18 cellular contexts compared by ENCODE assay signal in the genomic region with DNA sequence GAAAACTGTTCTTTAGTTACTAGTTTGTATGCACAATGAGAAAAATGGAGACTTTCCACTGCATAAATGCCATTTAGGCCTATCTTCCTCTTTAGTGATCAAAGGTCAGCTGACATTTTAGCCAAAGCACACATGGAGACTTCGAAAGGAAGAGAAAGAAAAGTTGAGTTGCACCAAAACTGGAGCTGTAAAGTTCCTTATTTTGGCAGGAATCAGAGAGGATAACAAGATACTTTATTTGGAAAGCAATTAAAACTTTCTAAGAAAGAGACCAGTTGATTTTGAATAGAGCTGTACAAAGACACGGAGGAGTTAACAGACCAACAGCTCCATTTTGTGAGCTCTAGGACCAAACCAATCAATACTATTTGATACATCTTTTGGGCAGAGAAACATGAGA. TPM values are rescaled to one million over a fixed set of nuclear protein-coding genes. Genes with fewer than 3 reads are reported as not detected.
DNase-seq lines count a peak whose midpoint lies in the region; ATAC-seq and TF ChIP-seq lines count a peak whose summit lies in the region.
"Had no signal": no experiment of that assay in that cellular context is flagged by ENCODE, and none has a peak within 500 bp of the region (broad histone marks: within the 10 kb centered on the region; RNA-seq: fewer than 3 reads in every experiment).

No MANE protein-coding gene starts in this region.

- intact Hi-C loops in CD14-positive monocyte (cut with micrococcal nuclease): no loop called here

- H3K79me2 ChIP-seq in hepatocyte: peaks cover 15% of the 10 kb centered on the region

- H4K20me1 ChIP-seq in hepatocyte (ENCODE audit: insufficient read depth, poor library complexity, severe bottlenecking): no peaks in the 10 kb centered on the region

- no peak for TF ChIP-seq CTCF in CD14-positive monocyte (IDR thresholded peaks at IDR 0.05)
- no peak for TF ChIP-seq CTCF in hepatocyte (IDR thresholded peaks at IDR 0.05; ENCODE audit: poor library complexity)
- no peak for TF ChIP-seq CTCF in neutrophil (IDR thresholded peaks at IDR 0.05)

- ATAC-seq in GM19467 (IDR thresholded peaks at IDR 0.05; ENCODE audit: unreplicated experiment): no peak
- no peak for ATAC-seq in natural killer cell treated with Interleukin-12 subunit alpha and Interleukin-12 subunit beta and Interleukin-15 and Interleukin-18, amount 100 ng/mL, for 72 hours
- no peak for ATAC-seq in activated CD4-positive, CD25-positive, alpha-beta regulatory T cell treated with anti-CD3 and anti-CD28 coated beads, Interleukin-2, amount 50 U/mL, for 24 hours
- ATAC-seq: CD8-positive, alpha-beta T cell had no signal

- H2AFZ ChIP-seq in hepatocyte: no peak overlapping the region

- H3K27ac ChIP-seq in hepatocyte: peak overlapping the region; percentile 4
- H3K27ac ChIP-seq in neutrophil: peak overlapping the region; percentile 68
- H3K27ac ChIP-seq: SK-N-MC had no signal

- H3K36me3 Mint-ChIP-seq in CD14-positive monocyte: peaks cover 6 to 15% of the 10 kb centered on the region in 2 donors
- peaks cover 10% of the 10 kb centered on the region for H3K36me3 Mint-ChIP-seq in natural killer cell treated with Interleukin-12 subunit alpha and Interleukin-12 subunit beta and Interleukin-15 and Interleukin-18, amount 100 ng/mL, for 72 hours

- no peaks in the 10 kb centered on the region for H3K27me3 Mint-ChIP-seq in CD14-positive monocyte (ENCODE audit: low read depth in 3 of 3)
- H3K27me3 Mint-ChIP-seq in natural killer cell treated with Interleukin-12 subunit alpha and Interleukin-12 subunit beta and Interleukin-15 and Interleukin-18, amount 100 ng/mL, for 72 hours: no peaks in the 10 kb centered on the region

- H3K4me3 Mint-ChIP-seq in CD14-positive monocyte: no peak overlapping the region
- H3K4me3 Mint-ChIP-seq in natural killer cell treated with Interleukin-12 subunit alpha and Interleukin-12 subunit beta and Interleukin-15 and Interleukin-18, amount 100 ng/mL, for 72 hours: no peak overlapping the region
- H3K4me3 Mint-ChIP-seq: CD8-positive, alpha-beta T cell; HFFc6 had no signal

- no peaks in the 10 kb centered on the region for H3K9me3 ChIP-seq in hepatocyte (ENCODE audit: low read depth)
- H3K9me3 ChIP-seq in neutrophil: no peaks in the 10 kb centered on the region

- no peak for DNase-seq in CD14-positive monocyte (ENCODE audit: low spot score)
- DNase-seq in MV-4-11 (lab: John Stamatoyannopoulos, UW): peak; percentile 59
- DNase-seq in hepatocyte (ENCODE audit: low spot score): no peak
- no peak for DNase-seq in natural killer cell treated with Interleukin-12 subunit alpha and Interleukin-12 subunit beta and Interleukin-15 and Interleukin-18, amount 100 ng/mL, for 72 hours (ENCODE audit: low spot score)
- DNase-seq: CD8-positive, alpha-beta T cell; DMS79 treated with DMSO at 0.1 percent for 48 hours; H7; HFFc6; MM.1S; NCI-H1694 treated with DMSO at 0.1 percent for 48 hours; NCI-H510A; NCI-H748 treated with DMSO at 0.1 percent for 48 hours; NK-92 treated with Interleukin-12 subunit alpha and Interleukin-12 subunit beta, amount 100 ng/mL, for 24 hours; SHP77 had no signal

- WGBS in hepatocyte (ENCODE audit: low lambda C conversion rate, missing lambda C conversion rate): 46% methylated on average over 2 of the region's 2 CpGs

- H3K27ac Mint-ChIP-seq in CD14-positive monocyte: peak overlapping the region in 4 of 7 donors; percentile 5 to 88 (median 54)
- peak overlapping the region in 1 of 2 donors; percentile 7 for H3K27ac Mint-ChIP-seq in natural killer cell treated with Interleukin-12 subunit alpha and Interleukin-12 subunit beta and Interleukin-15 and Interleukin-18, amount 100 ng/mL, for 72 hours
- H3K27ac Mint-ChIP-seq: CD8-positive, alpha-beta T cell; HFFc6 had no signal

- no peak overlapping the region for H3K4me2 ChIP-seq in hepatocyte

- peaks cover 0 to 3% (median 0%) of the 10 kb centered on the region in 7 donors for H3K9me3 Mint-ChIP-seq in CD14-positive monocyte
- no peaks in the 10 kb centered on the region for H3K9me3 Mint-ChIP-seq in natural killer cell treated with Interleukin-12 subunit alpha and Interleukin-12 subunit beta and Interleukin-15 and Interleukin-18, amount 100 ng/mL, for 72 hours
- H3K9me3 Mint-ChIP-seq: CD8-positive, alpha-beta T cell; HFFc6 had no signal

- H3K4me1 ChIP-seq in hepatocyte (ENCODE audit: insufficient read depth) (peaks cover 6% of the 10 kb centered on the region), neutrophil (ENCODE audit: control insufficient read depth in 1 of 2, insufficient read depth in 1 of 2, low read depth in 1 of 2, low read length in 1 of 2) (peaks cover 15 to 23% of the 10 kb centered on the region in 2 experiments)

- H3K9me2 ChIP-seq in hepatocyte (replicated peaks; ENCODE audit: insufficient read depth): no peaks in the 10 kb centered on the region

- no peaks in the 10 kb centered on the region for H3K36me3 ChIP-seq in hepatocyte (replicated peaks; ENCODE audit: insufficient read depth, low read depth)
- peaks cover 13% of the 10 kb centered on the region for H3K36me3 ChIP-seq in neutrophil

- H3K4me1 Mint-ChIP-seq in CD14-positive monocyte: peaks cover 31% of the 10 kb centered on the region
- peaks cover 9 to 10% of the 10 kb centered on the region in 2 donors for H3K4me1 Mint-ChIP-seq in natural killer cell treated with Interleukin-12 subunit alpha and Interleukin-12 subunit beta and Interleukin-15 and Interleukin-18, amount 100 ng/mL, for 72 hours (ENCODE audit: low read depth in 2 of 2)

- no peaks in the 10 kb centered on the region for H3K27me3 ChIP-seq in hepatocyte
- H3K27me3 ChIP-seq in neutrophil: no peaks in the 10 kb centered on the region

- H3K4me3 ChIP-seq in hepatocyte: no peak overlapping the region
- no peak overlapping the region for H3K4me3 ChIP-seq in neutrophil (ENCODE audit: low read depth in 1 of 2, low read length in 1 of 2)
- H3K4me3 ChIP-seq: SK-N-MC had no signal

RNA-seq across cellular contexts. Expression of gene ENTPD7, which starts 14.2 kb away (rescaled TPM):
- polyA plus RNA-seq in CD14-positive monocyte (1 to 10 TPM; 2.2 to 2.9 TPM), hepatocyte (10.0 and 18.6 TPM in 2 replicates)
- 51.6 and 53.3 TPM in 2 replicates for total RNA-seq in hepatocyte
- 10 to 100 TPM in 1 of 2 donors, 1 to 10 TPM in 1; 9.0 to 10.9 TPM for total RNA-seq in natural killer cell treated with Interleukin-12 subunit alpha and Interleukin-12 subunit beta and Interleukin-15 and Interleukin-18, amount 100 ng/mL, for 72 hours

RNA-seq across cellular contexts. Expression of gene SLC25A28, which starts 53.3 kb away (rescaled TPM):
- 10 to 100 TPM; 15.4 to 15.5 TPM for polyA plus RNA-seq in CD14-positive monocyte
- total RNA-seq in hepatocyte: 15.8 and 23.8 TPM in 2 replicates
- polyA plus RNA-seq in hepatocyte: 33.7 and 38.0 TPM in 2 replicates
- total RNA-seq in natural killer cell treated with Interleukin-12 subunit alpha and Interleukin-12 subunit beta and Interleukin-15 and Interleukin-18, amount 100 ng/mL, for 72 hours: 10 to 100 TPM; 43.4 to 58.7 TPM

RNA-seq across cellular contexts. Expression of gene COX15, which starts 58.4 kb away (rescaled TPM):
- polyA plus RNA-seq in CD14-positive monocyte (10 to 100 TPM; 35.7 to 37.6 TPM), hepatocyte (26.8 and 28.5 TPM in 2 replicates)
- total RNA-seq in hepatocyte: 30.5 and 42.0 TPM in 2 replicates
- total RNA-seq in natural killer cell treated with Interleukin-12 subunit alpha and Interleukin-12 subunit beta and Interleukin-15 and Interleukin-18, amount 100 ng/mL, for 72 hours: 10 to 100 TPM; 26.1 to 31.9 TPM

RNA-seq across cellular contexts. Expression of gene CUTC, which starts 58.5 kb away (rescaled TPM):
- 10 to 100 TPM; 35.5 to 41.9 TPM for polyA plus RNA-seq in CD14-positive monocyte
- 21.6 and 33.8 TPM in 2 replicates for total RNA-seq in hepatocyte
- 26.3 and 29.4 TPM in 2 replicates for polyA plus RNA-seq in hepatocyte
- 10 to 100 TPM; 25.0 to 29.5 TPM for total RNA-seq in natural killer cell treated with Interleukin-12 subunit alpha and Interleukin-12 subunit beta and Interleukin-15 and Interleukin-18, amount 100 ng/mL, for 72 hours
